Comparison of ENCODE assay signal across 17 cellular contexts in the genomic region with DNA sequence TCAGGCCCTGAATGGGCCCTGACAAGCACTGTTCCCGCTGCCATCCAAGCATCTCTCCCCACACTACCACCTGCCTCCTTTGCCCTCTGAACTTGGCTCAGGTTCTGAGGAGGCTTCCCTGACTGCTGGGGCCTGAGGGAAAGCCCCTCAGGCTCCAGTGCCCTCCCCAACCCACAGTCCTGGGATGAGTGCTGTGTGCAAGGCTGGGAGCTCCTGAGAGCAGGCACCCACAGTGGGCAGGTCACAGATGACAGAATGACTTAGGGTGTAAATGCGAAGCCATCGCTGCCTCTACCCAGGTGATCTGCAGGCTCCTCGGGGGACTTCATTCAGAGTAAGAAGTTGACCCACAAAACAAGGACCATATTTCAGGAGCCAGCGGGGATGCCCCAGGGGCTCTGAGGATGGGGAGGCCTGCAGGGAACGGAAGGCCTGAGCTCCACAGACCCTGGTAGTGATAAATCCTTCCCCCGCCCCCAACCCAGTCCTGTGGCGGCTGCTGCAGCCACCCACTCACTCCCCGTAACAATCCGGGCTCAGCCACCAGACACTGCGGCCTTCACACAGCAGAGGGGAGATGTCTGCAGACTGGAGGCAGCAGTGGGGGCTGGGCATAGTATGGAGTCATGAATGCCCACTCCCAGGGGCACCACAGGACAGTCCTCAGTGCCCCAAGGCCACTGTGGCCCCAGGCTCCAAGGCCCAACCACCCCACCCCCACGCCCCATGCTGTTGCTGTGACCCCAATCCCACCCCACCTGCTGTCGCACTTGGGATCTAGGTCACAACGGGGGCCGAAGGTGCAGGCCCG. TPM values are rescaled to one million over a fixed set of nuclear protein-coding genes. Genes with fewer than 3 reads are reported as not detected.
A peak's percentile ranks its signal among the peaks of the same experiment; 100 is the strongest.
DNase-seq lines count a peak whose midpoint lies in the region; ATAC-seq and TF ChIP-seq lines count a peak whose summit lies in the region.
"Had no signal": no experiment of that assay in that cellular context is flagged by ENCODE, and none has a peak within 500 bp of the region (broad histone marks: within the 10 kb centered on the region; RNA-seq: fewer than 3 reads in every experiment).

No MANE protein-coding gene starts in this region.

- DNase-seq in GM23338 (ENCODE audit: low spot score): no peak
- no peak for DNase-seq in WTC11 (ENCODE audit: low spot score)
- DNase-seq in left kidney (ENCODE audit: low read depth, low spot score): peak; percentile 67
- DNase-seq in sciatic nerve (ENCODE audit: low spot score): peak; percentile 56
- no peak for DNase-seq in A172 (ENCODE audit: low spot score)
- DNase-seq in H4 (ENCODE audit: low spot score): no peak
- DNase-seq: AML-193; left colon; NCI-H2081; NCI-H524 treated with DMSO at 0.1 percent for 48 hours; retina; stimulated activated CD4-positive, alpha-beta T cell treated with anti-CD3 and anti-CD28 coated beads, Interleukin-2, amount 100 ng/mL, for 24 hours had no signal

- H3K36me3 Mint-ChIP-seq in GM23338 (ENCODE audit: low read depth) (0 out of 3 replicates have a peak, but pooled peaks cover 5% of the 10 kb centered on the region), WTC11 (no peaks in the 10 kb centered on the region)
- H3K36me3 Mint-ChIP-seq: naive thymus-derived CD8-positive, alpha-beta T cell had no signal

- no peaks in the 10 kb centered on the region for H3K27me3 ChIP-seq in GM23338 (ENCODE audit: insufficient read depth)
- H3K27me3 ChIP-seq: suprapubic skin had no signal

- peaks cover 35% of the 10 kb centered on the region for H3K79me2 ChIP-seq in GM23338 (replicated peaks; ENCODE audit: insufficient read depth)

- H3K4me1 ChIP-seq in GM23338 (ENCODE audit: insufficient read depth): peaks cover 16% of the 10 kb centered on the region; the same call in 1 of the 2 replicates

- peaks cover 3% of the 10 kb centered on the region; the same call in 1 of the 2 replicates for H4K20me1 ChIP-seq in GM23338 (replicated peaks; ENCODE audit: insufficient read depth)

- no peak overlapping the region for H3K4me2 ChIP-seq in GM23338

- TF ChIP-seq CTCF in GM23338 (conservative IDR thresholded peaks at IDR 0.05; ENCODE audit: low read depth in 2 of 2): no peak
- TF ChIP-seq CTCF in WTC11 (IDR thresholded peaks at IDR 0.05): no peak

- H3K9me2 ChIP-seq in GM23338 (ENCODE audit: insufficient read depth): no peaks in the 10 kb centered on the region

- H3K4me1 Mint-ChIP-seq in GM23338: peaks cover 61% of the 10 kb centered on the region
- peaks cover 42% of the 10 kb centered on the region for H3K4me1 Mint-ChIP-seq in WTC11

- intact Hi-C loops in sciatic nerve (cut with DNase I): no loop called here

- H3K4me3 Mint-ChIP-seq in GM23338: no peak overlapping the region
- no peak overlapping the region for H3K4me3 Mint-ChIP-seq in WTC11
- H3K4me3 Mint-ChIP-seq: naive thymus-derived CD8-positive, alpha-beta T cell had no signal

- H2AFZ ChIP-seq in GM23338: no peak overlapping the region

- H3K27ac ChIP-seq in GM23338 (ENCODE audit: low read depth): no peak overlapping the region
- H3K27ac ChIP-seq: suprapubic skin had no signal

- peak; percentile 11 for ATAC-seq in GM23338
- no peak for ATAC-seq in WTC11
- no peak for ATAC-seq in sciatic nerve
- ATAC-seq in HG03354 (IDR thresholded peaks at IDR 0.05; ENCODE audit: poor library complexity, severe bottlenecking, unreplicated experiment): no peak
- ATAC-seq in HG03159 (IDR thresholded peaks at IDR 0.05; ENCODE audit: unreplicated experiment): no peak
- ATAC-seq: naive thymus-derived CD8-positive, alpha-beta T cell; Panc1 had no signal

- H3K27me3 Mint-ChIP-seq in GM23338 (ENCODE audit: insufficient read depth, low read depth, poor library complexity) (peaks cover 10% of the 10 kb centered on the region), WTC11 (ENCODE audit: low read depth) (no peaks in the 10 kb centered on the region)
- H3K27me3 Mint-ChIP-seq: naive thymus-derived CD8-positive, alpha-beta T cell had no signal

- no peaks in the 10 kb centered on the region for H3K36me3 ChIP-seq in GM23338 (ENCODE audit: insufficient read depth)
- H3K36me3 ChIP-seq: suprapubic skin had no signal

- no peak overlapping the region for H3K4me3 ChIP-seq in GM23338
- H3K4me3 ChIP-seq: suprapubic skin had no signal

- POLR2A ChIA-PET in WTC11 (lab: Charles Lee): no interaction called here

- H3K9me3 Mint-ChIP-seq in GM23338: no peaks in the 10 kb centered on the region; the same call in 2 of the 3 replicates
- H3K9me3 Mint-ChIP-seq in WTC11: no peaks in the 10 kb centered on the region
- H3K9me3 Mint-ChIP-seq: naive thymus-derived CD8-positive, alpha-beta T cell had no signal

- H3K27ac Mint-ChIP-seq in GM23338 (no peak overlapping the region), WTC11 (peak overlapping the region; percentile 70; the same call in 1 of the 2 replicates)

- H3F3A ChIP-seq in GM23338 (replicated peaks; ENCODE audit: low read depth): no peaks in the 10 kb centered on the region

- CTCF ChIA-PET in WTC11 (lab: Charles Lee): interaction anchor here (0.8 kb wide), 1 partner anchor 30 kb away, joined by 4 read pairs; no protein-coding TSS in a partner anchor

TF ChIP-seq in GM23338, 12 proteins besides CTCF, POLR2A, EP300 and RAD21 (continues in another document):
- TF ChIP-seq ZNF114 (CRISPR knock-in tag; IDR thresholded peaks at IDR 0.05) (no peak), CREB1 (CRISPR knock-in tag; IDR thresholded peaks at IDR 0.05; ENCODE audit: low read depth) (no peak), JUNB (IDR thresholded peaks at IDR 0.05; ENCODE audit: unreplicated experiment) (no peak)
- TF ChIP-seq, protein P1, sequence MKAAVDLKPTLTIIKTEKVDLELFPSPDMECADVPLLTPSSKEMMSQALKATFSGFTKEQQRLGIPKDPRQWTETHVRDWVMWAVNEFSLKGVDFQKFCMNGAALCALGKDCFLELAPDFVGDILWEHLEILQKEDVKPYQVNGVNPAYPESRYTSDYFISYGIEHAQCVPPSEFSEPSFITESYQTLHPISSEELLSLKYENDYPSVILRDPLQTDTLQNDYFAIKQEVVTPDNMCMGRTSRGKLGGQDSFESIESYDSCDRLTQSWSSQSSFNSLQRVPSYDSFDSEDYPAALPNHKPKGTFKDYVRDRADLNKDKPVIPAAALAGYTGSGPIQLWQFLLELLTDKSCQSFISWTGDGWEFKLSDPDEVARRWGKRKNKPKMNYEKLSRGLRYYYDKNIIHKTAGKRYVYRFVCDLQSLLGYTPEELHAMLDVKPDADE (IDR thresholded peaks at IDR 0.05): no peak

TF ChIP-seq in WTC11, 78 proteins besides CTCF, POLR2A, EP300 and RAD21 (continues in another document):
- TF ChIP-seq, protein P2, sequence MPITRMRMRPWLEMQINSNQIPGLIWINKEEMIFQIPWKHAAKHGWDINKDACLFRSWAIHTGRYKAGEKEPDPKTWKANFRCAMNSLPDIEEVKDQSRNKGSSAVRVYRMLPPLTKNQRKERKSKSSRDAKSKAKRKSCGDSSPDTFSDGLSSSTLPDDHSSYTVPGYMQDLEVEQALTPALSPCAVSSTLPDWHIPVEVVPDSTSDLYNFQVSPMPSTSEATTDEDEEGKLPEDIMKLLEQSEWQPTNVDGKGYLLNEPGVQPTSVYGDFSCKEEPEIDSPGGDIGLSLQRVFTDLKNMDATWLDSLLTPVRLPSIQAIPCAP (CRISPR knock-in tag; IDR thresholded peaks at IDR 0.05): no peak
- TF ChIP-seq MYBL2 (CRISPR knock-in tag; IDR thresholded peaks at IDR 0.05): no peak
- no peak for TF ChIP-seq AFF4 (CRISPR knock-in tag; IDR thresholded peaks at IDR 0.05; ENCODE audit: borderline replicate concordance)
- TF ChIP-seq ZNF396 (CRISPR knock-in tag; IDR thresholded peaks at IDR 0.05; ENCODE audit: borderline replicate concordance): no peak
- no peak for TF ChIP-seq ZNF263 (CRISPR knock-in tag; IDR thresholded peaks at IDR 0.05; ENCODE audit: low read depth)
- no peak for TF ChIP-seq ZNF317 (CRISPR knock-in tag; IDR thresholded peaks at IDR 0.05; ENCODE audit: borderline replicate concordance, low read depth)
- no peak for TF ChIP-seq ZNF671 (CRISPR knock-in tag; IDR thresholded peaks at IDR 0.05)

RNA-seq across cellular contexts. Expression of gene BIN1, which starts 8.9 kb away (rescaled TPM):
- 52.7 and 56.4 TPM in 2 replicates for total RNA-seq in GM23338 (2014; rRNA removed; shearing (Covaris generic))
- 30.0 and 30.1 TPM in 2 replicates for polyA plus RNA-seq in GM23338 (2016; fragmentation: Nextera tagmentation; extraction: Ambion mirVana)
- total RNA-seq in WTC11 (2021) (38.9 to 42.5 TPM (median 41.6 TPM) in 3 replicates), sciatic nerve (62.8 TPM)
- 114 and 117 TPM in 2 replicates for total RNA-seq in A172 (2014; rRNA removed; shearing (Covaris generic))
- total RNA-seq in H4 (2014; rRNA removed; shearing (Covaris generic)): 60.0 and 61.7 TPM in 2 replicates

Comparison
In these comparisons a context has a peak if more than half of its experiments do, and no peak if none do; other contexts are left out.
1. DNase-seq: peak in left kidney (single experiment) and sciatic nerve (single experiment); none in GM23338 (single experiment), WTC11 (single experiment), A172 (single experiment) and H4 (single experiment).